ENCODE assay signal across 30 cellular contexts in genomic region chr7:99714171-99714570, GRCh38. TPM values are rescaled to one million over a fixed set of nuclear protein-coding genes. Genes with fewer than 3 reads are reported as not detected.
"Had no signal": no experiment of that assay in that cellular context is flagged by ENCODE, and none has a peak within 500 bp of the region (broad histone marks: within the 10 kb centered on the region; RNA-seq: fewer than 3 reads in every experiment).

No MANE protein-coding gene starts in this region.

- H3K27me3 ChIP-seq: ascending aorta, body of pancreas, Peyer's patch had no signal

- H3K4me2 ChIP-seq: KMS-11 had no signal

- ATAC-seq: activated CD8-positive, alpha-beta memory T cell treated with anti-CD3 and anti-CD28 coated beads, Interleukin-2, amount 10 ng/mL, durations not matched to agents 7 days and 5 days; body of pancreas; T-cell had no signal

- H3K9me3 ChIP-seq: ascending aorta, body of pancreas, Peyer's patch had no signal

- H3K4me1 ChIP-seq: ascending aorta, body of pancreas, Peyer's patch had no signal

- DNase-seq: activated B cell treated with CpG ODN at 0.5 μM for 24 hours; activated CD4-positive, alpha-beta T cell treated with anti-CD3 and anti-CD28 coated beads for 1 hour; activated CD4-positive, alpha-beta T cell treated with anti-CD3 and anti-CD28 coated beads, Interleukin-2, amount 10 ng/mL, durations not matched to agents 24 days and 14 days; activated CD4-positive, alpha-beta T cell treated with anti-CD3 and anti-CD28 coated beads, Interleukin-2, amount 50 U/mL, for 48 hours; activated CD8-positive, alpha-beta memory T cell treated with anti-CD3 and anti-CD28 coated beads, Interleukin-2, amount 10 ng/mL, durations not matched to agents 7 days and 5 days; activated effector memory CD4-positive, alpha-beta T cell treated with Interleukin-2 at 50 U/mL for 16 hours; activated naive CD4-positive, alpha-beta T cell; activated T-cell treated with anti-CD3 and anti-CD28 coated beads, Interleukin-2, amount 50 U/mL, for 24 hours; body of pancreas; NCI-H1092; NCI-H1417; NCI-H1694; NCI-H2029; NCI-H2107; NCI-H2171 treated with DMSO at 0.1 percent for 48 hours; NCI-H345; NCI-H510A; NCI-H526 treated with DMSO at 0.1 percent for 48 hours; NCI-H82; Peyer's patch; SHP77; T-cell had no signal

- H3K9ac ChIP-seq: KMS-11 had no signal

- H3K4me3 ChIP-seq: ascending aorta, body of pancreas, Peyer's patch had no signal

- H3K36me3 ChIP-seq: ascending aorta, Peyer's patch had no signal

- H3K27ac ChIP-seq: ascending aorta, body of pancreas, KMS-11, Peyer's patch, RWPE1 had no signal

RNA-seq across cellular contexts. Expression of gene CYP3A7, which starts 20.8 kb away (rescaled TPM):
- total RNA-seq: activated B cell treated with CpG ODN at 0.5 μM for 24 hours; activated CD4-positive, alpha-beta T cell treated with anti-CD3 and anti-CD28 coated beads, Interleukin-2, amount 10 ng/mL, durations not matched to agents 24 days and 14 days; activated CD8-positive, alpha-beta memory T cell treated with anti-CD3 and anti-CD28 coated beads, Interleukin-2, amount 10 ng/mL, durations not matched to agents 7 days and 5 days; activated T-helper 1 cell treated with anti-CD3 and anti-CD28 coated beads, Interleukin-12 subunit alpha, Interleukin-12 subunit beta, Interleukin-2, Interleukin-4 antibody, amounts not matched to agents 30 ng/mL and 10 ng/mL and 1 ng/mL, durations not matched to agents 14 hours and 24 hours and 36 hours; ascending aorta; MCF 10A; OCI-LY7; SK-MEL-5; T-cell; T-helper 2 cell treated with Interferon-gamma antibody and Interleukin-4, amounts not matched to agents 100 ng/mL and 5 ng/mL, for 36 hours had no signal

RNA-seq across cellular contexts. Expression of gene CYP3A5, which starts 34.4 kb away (rescaled TPM):
- total RNA-seq: activated B cell treated with CpG ODN at 0.5 μM for 24 hours; activated CD4-positive, alpha-beta T cell treated with anti-CD3 and anti-CD28 coated beads, Interleukin-2, amount 10 ng/mL, durations not matched to agents 24 days and 14 days; activated CD8-positive, alpha-beta memory T cell treated with anti-CD3 and anti-CD28 coated beads, Interleukin-2, amount 10 ng/mL, durations not matched to agents 7 days and 5 days; activated T-helper 1 cell treated with anti-CD3 and anti-CD28 coated beads, Interleukin-12 subunit alpha, Interleukin-12 subunit beta, Interleukin-2, Interleukin-4 antibody, amounts not matched to agents 30 ng/mL and 10 ng/mL and 1 ng/mL, durations not matched to agents 14 hours and 24 hours and 36 hours; OCI-LY7; SK-MEL-5; T-helper 2 cell treated with Interferon-gamma antibody and Interleukin-4, amounts not matched to agents 100 ng/mL and 5 ng/mL, for 36 hours had no signal
